Comparison of ENCODE assay signal across 17 cellular contexts in genomic region chr3:122273498-122273897, GRCh38. TPM values are rescaled to one million over a fixed set of nuclear protein-coding genes. Genes with fewer than 3 reads are reported as not detected.
"Had no signal": no experiment of that assay in that cellular context is flagged by ENCODE, and none has a peak within 500 bp of the region (broad histone marks: within the 10 kb centered on the region; RNA-seq: fewer than 3 reads in every experiment).

No MANE protein-coding gene starts in this region.

- H3K36me3 ChIP-seq: pancreas, tibial artery, uterus had no signal

- H3K27me3 ChIP-seq: body of pancreas, pancreas, tibial artery, uterus had no signal

- H3K4me1 ChIP-seq: pancreas, tibial artery, uterus had no signal

- FAIRE-seq: pancreas had no signal

- H3K4me3 ChIP-seq: body of pancreas, coronary artery, pancreas, tibial artery, uterus had no signal

- H3K9me3 Mint-ChIP-seq: effector memory CD8-positive, alpha-beta T cell had no signal

- ATAC-seq: body of pancreas; effector memory CD8-positive, alpha-beta T cell; pancreas had no signal

- DNase-seq: activated CD4-positive, alpha-beta T cell treated with anti-CD3 and anti-CD28 coated beads for 4 hours; activated gamma-delta T cell; body of pancreas; central memory CD4-positive, alpha-beta T cell; effector memory CD8-positive, alpha-beta T cell; hippocampal formation; pancreas; stimulated activated CD4-positive, alpha-beta T cell treated with anti-CD3 and anti-CD28 coated beads, Interleukin-4, amount 100 ng/mL, for 24 hours; T-helper 9 cell; tibial artery; uterus had no signal

- H3K9me3 ChIP-seq: body of pancreas, pancreas, tibial artery, uterus had no signal

- H3K27ac ChIP-seq: body of pancreas, coronary artery, pancreas, tibial artery, uterus, VCaP had no signal

- H3K4me3 Mint-ChIP-seq: effector memory CD8-positive, alpha-beta T cell; neural crest cell had no signal

- H3K4me1 Mint-ChIP-seq: neural crest cell had no signal

RNA-seq across cellular contexts. Expression of gene CSTA, which starts 51.5 kb away (rescaled TPM):
- total RNA-seq: epithelial cell of proximal tubule, kidney epithelial cell, neural crest cell, renal cortical epithelial cell had no signal
